ENCODE assay signal across 16 cellular contexts in genomic region chr2:47160207-47160606, GRCh38. TPM values are rescaled to one million over a fixed set of nuclear protein-coding genes. Genes with fewer than 3 reads are reported as not detected.
A peak's percentile ranks its signal among the peaks of the same experiment; 100 is the strongest.
DNase-seq lines count a peak whose midpoint lies in the region; ATAC-seq, FAIRE-seq and TF ChIP-seq lines count a peak whose summit lies in the region.
"Had no signal": no experiment of that assay in that cellular context is flagged by ENCODE, and none has a peak within 500 bp of the region (broad histone marks: within the 10 kb centered on the region; RNA-seq: fewer than 3 reads in every experiment).

No MANE protein-coding gene starts in this region.

- H3K27ac ChIP-seq in PC-3 (ENCODE audit: low read length), result no peak overlapping the region
- H3K27ac ChIP-seq in neutrophil, result peak overlapping the region; percentile 38

- H3K9me3 Mint-ChIP-seq in effector memory CD8-positive, alpha-beta T cell, result no peaks in the 10 kb centered on the region
- H3K9me3 Mint-ChIP-seq in stimulated activated naive CD8-positive, alpha-beta T cell treated with anti-CD3 and anti-CD28 coated beads, Interleukin-15, amount 100 ng/mL, for 72 hours, result no peaks in the 10 kb centered on the region

- H3K4me1 ChIP-seq in PC-3 (ENCODE audit: insufficient read depth, low read length) (no peaks in the 10 kb centered on the region), neutrophil (ENCODE audit: control insufficient read depth in 1 of 2, insufficient read depth in 1 of 2, low read depth in 1 of 2, low read length in 1 of 2) (peaks cover 0 to 4% of the 10 kb centered on the region in 2 experiments)

- H3K4me1 Mint-ChIP-seq in effector memory CD8-positive, alpha-beta T cell (ENCODE audit: low read depth in 2 of 2), result peaks cover 28 to 49% of the 10 kb centered on the region in 2 donors
- peaks cover 46% of the 10 kb centered on the region for H3K4me1 Mint-ChIP-seq in stimulated activated naive CD8-positive, alpha-beta T cell treated with anti-CD3 and anti-CD28 coated beads, Interleukin-15, amount 100 ng/mL, for 72 hours

- ATAC-seq in PC-3 (no peak), GM19463 (IDR thresholded peaks at IDR 0.05; ENCODE audit: unreplicated experiment) (no peak)
- no peak for ATAC-seq in effector memory CD8-positive, alpha-beta T cell (replicated peaks)
- no peak for ATAC-seq in stimulated activated naive CD8-positive, alpha-beta T cell treated with anti-CD3 and anti-CD28 coated beads, Interleukin-15, amount 100 ng/mL, for 72 hours

- H3K27ac Mint-ChIP-seq in effector memory CD8-positive, alpha-beta T cell, result peak overlapping the region; percentile 7 to 81
- no peak overlapping the region for H3K27ac Mint-ChIP-seq in stimulated activated naive CD8-positive, alpha-beta T cell treated with anti-CD3 and anti-CD28 coated beads, Interleukin-15, amount 100 ng/mL, for 72 hours

- H3K27me3 Mint-ChIP-seq in effector memory CD8-positive, alpha-beta T cell, result no peaks in the 10 kb centered on the region
- no peaks in the 10 kb centered on the region for H3K27me3 Mint-ChIP-seq in stimulated activated naive CD8-positive, alpha-beta T cell treated with anti-CD3 and anti-CD28 coated beads, Interleukin-15, amount 100 ng/mL, for 72 hours

- BruUV-seq in PC-3 (replicated peaks; lab: Mats Ljungman, UMichigan), result TSS peak; percentile 66

- TF ChIP-seq POLR2A in H54 (IDR thresholded peaks at IDR 0.05; ENCODE audit: low read depth, low read length), result no peak

- H3K36me3 Mint-ChIP-seq in effector memory CD8-positive, alpha-beta T cell (ENCODE audit: insufficient read depth), result peaks cover 73% of the 10 kb centered on the region

- POLR2A ChIA-PET in PC-3 (lab: Charles Lee; ENCODE audit: unreplicated experiment), result no interaction called here

- intact Hi-C loops in PC-3 (cut with micrococcal nuclease), result no loop called here

- no peaks in the 10 kb centered on the region for H3K9me3 ChIP-seq in PC-3 (ENCODE audit: low read length)
- no peaks in the 10 kb centered on the region for H3K9me3 ChIP-seq in neutrophil

- H4K20me1 ChIP-seq in PC-3 (ENCODE audit: low read length), result peaks cover 51% of the 10 kb centered on the region

- no peak overlapping the region for H3K9ac ChIP-seq in PC-3 (ENCODE audit: low read length)

- H3K4me3 ChIP-seq in PC-3 (ENCODE audit: low read length), result no peak overlapping the region
- H3K4me3 ChIP-seq in neutrophil (ENCODE audit: low read depth in 1 of 2, low read length in 1 of 2), result no peak overlapping the region

- FAIRE-seq in H54 (lab: Jason Lieb, UNC), result peak; percentile 64

- H3K4me2 ChIP-seq in PC-3 (ENCODE audit: low read length), result no peak overlapping the region

- no peak for TF ChIP-seq CTCF in PC-3 (conservative IDR thresholded peaks at IDR 0.05; ENCODE audit: low read depth, low read length)
- TF ChIP-seq CTCF in neutrophil (IDR thresholded peaks at IDR 0.05), result no peak

- H3K36me3 ChIP-seq in PC-3 (ENCODE audit: low read depth, low read length) (peaks cover 57% of the 10 kb centered on the region), neutrophil (peaks cover 85% of the 10 kb centered on the region)

- DNase-seq in H54 (ENCODE audit: insufficient read length, low spot score) (no peak), PC-3 (no peak)
- no peak for DNase-seq in effector memory CD8-positive, alpha-beta T cell
- no peak for DNase-seq in stimulated activated naive CD8-positive, alpha-beta T cell treated with anti-CD3 and anti-CD28 coated beads, Interleukin-15, amount 100 ng/mL, for 72 hours
- DNase-seq in activated naive CD4-positive, alpha-beta T cell treated with Interleukin-2 at 50 U/mL for 16 hours, result no peak
- DNase-seq: ACHN, C1 segment of cervical spinal cord, DMS 273 treated with DMSO at 0.1 percent for 48 hours, DND-41, KG1, NCI-H187 treated with DMSO at 0.1 percent for 48 hours, NCI-H226, NCI-H524 had no signal

- no peaks in the 10 kb centered on the region for H3K9me2 ChIP-seq in PC-3 (replicated peaks; ENCODE audit: low read length)

- H3K4me3 Mint-ChIP-seq in effector memory CD8-positive, alpha-beta T cell, result no peak overlapping the region
- no peak overlapping the region for H3K4me3 Mint-ChIP-seq in stimulated activated naive CD8-positive, alpha-beta T cell treated with anti-CD3 and anti-CD28 coated beads, Interleukin-15, amount 100 ng/mL, for 72 hours

- peaks cover 36% of the 10 kb centered on the region for H3F3A ChIP-seq in PC-3 (ENCODE audit: low read length, unreplicated experiment)

- CTCF ChIA-PET in PC-3 (lab: Charles Lee), result no interaction called here

- H3K27me3 ChIP-seq in PC-3 (ENCODE audit: low read length) (no peaks in the 10 kb centered on the region), neutrophil (no peaks in the 10 kb centered on the region)

- peaks cover 38% of the 10 kb centered on the region for H3K79me2 ChIP-seq in PC-3 (ENCODE audit: low read length)

- no peak overlapping the region for H2AFZ ChIP-seq in PC-3 (ENCODE audit: low read length)

RNA-seq across cellular contexts. Expression of gene STPG4, which starts 5.1 kb away (rescaled TPM):
- 2.4 TPM in 1 of 2 replicates, not detected in the other for total RNA-seq in PC-3 (2014; rRNA removed)
- total RNA-seq: G401 had no signal

RNA-seq across cellular contexts. Expression of gene CALM2, which starts 16.1 kb away (rescaled TPM):
- 382 and 393 TPM in 2 replicates for total RNA-seq in PC-3 (2014; rRNA removed)

Comparison
In these comparisons a context has a peak if more than half of its experiments do, and no peak if none do; other contexts are left out.
1. H3K27ac Mint-ChIP-seq: peak in effector memory CD8-positive, alpha-beta T cell (2 of 2); none in stimulated activated naive CD8-positive, alpha-beta T cell treated with anti-CD3 and anti-CD28 coated beads, Interleukin-15, amount 100 ng/mL, for 72 hours (0 of 2).